ENCODE assay signal across 1 cellular context in genomic region chr10:100650693-100651092, GRCh38.
TF ChIP-seq lines count a peak whose summit lies in the region.

No MANE protein-coding gene starts in this region.

TF ChIP-seq in HEK293, 187 proteins besides CTCF, POLR2A, EP300 and RAD21:
- TF ChIP-seq PATZ1 (tag by site-specific recombination; IDR thresholded peaks at IDR 0.05) (no peak), BCL11A (tag by site-specific recombination; IDR thresholded peaks at IDR 0.05; ENCODE audit: low read depth) (no peak), ZSCAN4 (tag by site-specific recombination; IDR thresholded peaks at IDR 0.05) (no peak), PRDM10 (tag by site-specific recombination; IDR thresholded peaks at IDR 0.05) (no peak), ZFHX2 (tag by site-specific recombination; conservative IDR thresholded peaks at IDR 0.05) (peak; percentile 50), KLF8 (tag by site-specific recombination; IDR thresholded peaks at IDR 0.05) (0 out of 2 replicates have a peak, but pooled peaks have one; percentile 18), FEZF1 (tag by site-specific recombination; IDR thresholded peaks at IDR 0.05) (0 out of 2 replicates have a peak, but pooled peaks have one; percentile 37), ZNF18 (tag by site-specific recombination; IDR thresholded peaks at IDR 0.05) (peak; percentile 61; the same call in 1 of the 2 replicates)
TF ChIP-seq in HEK293: peak in this region for 4.
